ENCODE assay signal across 8 cellular contexts in genomic region chr6:158232445-158233213, GRCh38.
DNase-seq lines count a peak whose midpoint lies in the region; ATAC-seq and TF ChIP-seq lines count a peak whose summit lies in the region.

No MANE protein-coding gene starts in this region.

- DNase-seq in NCI-H2196 (lab: John Stamatoyannopoulos, UW; ENCODE audit: unreplicated experiment) (peak; percentile 13), NCI-H2196 treated with DMSO at 0.1 percent for 48 hours (lab: John Stamatoyannopoulos, UW; ENCODE audit: unreplicated experiment) (no peak), NCI-H69 (lab: John Stamatoyannopoulos, UW) (peak; percentile 95), lung microvascular endothelial cell (ENCODE audit: low read depth in 2 of 2) (peak; percentile 62 to 76)
- DNase-seq in activated CD8-positive, alpha-beta T cell treated with anti-CD3 and anti-CD28 coated beads for 36 hours: peak; percentile 53
- DNase-seq in effector memory CD4-positive, alpha-beta T cell: peak; percentile 35 to 45 (median 38)
- DNase-seq in stimulated activated CD8-positive, alpha-beta memory T cell treated with anti-CD3 and anti-CD28 coated beads, Interleukin-12 subunit alpha, Interleukin-12 subunit beta, amount 100 ng/mL, for 4 hours (ENCODE audit: low read depth): peak; percentile 19

- TF ChIP-seq CTCF in activated CD8-positive, alpha-beta T cell treated with anti-CD3 and anti-CD28 coated beads for 36 hours (IDR thresholded peaks at IDR 0.05): no peak

- no peaks in the 10 kb centered on the region for H3K9me3 Mint-ChIP-seq in activated CD8-positive, alpha-beta T cell treated with anti-CD3 and anti-CD28 coated beads for 36 hours

- peaks cover 10% of the 10 kb centered on the region for H3K4me1 ChIP-seq in effector memory CD4-positive, alpha-beta T cell (ENCODE audit: control insufficient read depth, insufficient read depth, low read length, poor library complexity, severe bottlenecking)

- ATAC-seq in HG03135 (IDR thresholded peaks at IDR 0.05; ENCODE audit: unreplicated experiment): peak; percentile 33
- ATAC-seq in activated CD8-positive, alpha-beta T cell treated with anti-CD3 and anti-CD28 coated beads for 36 hours: peak; percentile 54

- peak overlapping the region; percentile 32 for H3K27ac ChIP-seq in effector memory CD4-positive, alpha-beta T cell (ENCODE audit: insufficient read depth, low read length, poor library complexity, severe bottlenecking)

- intact Hi-C loops in activated CD8-positive, alpha-beta T cell treated with anti-CD3 and anti-CD28 coated beads for 36 hours (cut with micrococcal nuclease): no loop called here

- H3K36me3 ChIP-seq in effector memory CD4-positive, alpha-beta T cell (ENCODE audit: control insufficient read depth, insufficient read depth, low read length): no peaks in the 10 kb centered on the region

- H3K27me3 Mint-ChIP-seq in activated CD8-positive, alpha-beta T cell treated with anti-CD3 and anti-CD28 coated beads for 36 hours: no peaks in the 10 kb centered on the region

- H3K36me3 Mint-ChIP-seq in activated CD8-positive, alpha-beta T cell treated with anti-CD3 and anti-CD28 coated beads for 36 hours (ENCODE audit: low read depth): no peaks in the 10 kb centered on the region

- H3K27ac Mint-ChIP-seq in activated CD8-positive, alpha-beta T cell treated with anti-CD3 and anti-CD28 coated beads for 36 hours: peak overlapping the region; percentile 87

- no peaks in the 10 kb centered on the region for H3K9me3 ChIP-seq in effector memory CD4-positive, alpha-beta T cell (ENCODE audit: control insufficient read depth, low read length)

- H3K4me3 ChIP-seq in effector memory CD4-positive, alpha-beta T cell (ENCODE audit: insufficient read depth, low read depth, low read length, poor library complexity, severe bottlenecking): peak overlapping the region; percentile 86

- H3K27me3 ChIP-seq in effector memory CD4-positive, alpha-beta T cell (replicated peaks; ENCODE audit: control insufficient read depth, insufficient read depth, low read length, poor library complexity, severe bottlenecking): no peaks in the 10 kb centered on the region

- H3K4me1 Mint-ChIP-seq in activated CD8-positive, alpha-beta T cell treated with anti-CD3 and anti-CD28 coated beads for 36 hours (ENCODE audit: low read depth): peaks cover 30% of the 10 kb centered on the region

- H3K4me3 Mint-ChIP-seq in activated CD8-positive, alpha-beta T cell treated with anti-CD3 and anti-CD28 coated beads for 36 hours: peak overlapping the region; percentile 86

- CTCF ChIA-PET in activated CD8-positive, alpha-beta T cell treated with anti-CD3 and anti-CD28 coated beads for 36 hours (lab: Charles Lee): interaction anchor here (1.3 to 2.3 kb wide), 2 partner anchors 11 to 58 kb away, joined by 3 to 18 read pairs; no protein-coding TSS in a partner anchor

- POLR2A ChIA-PET in activated CD8-positive, alpha-beta T cell treated with anti-CD3 and anti-CD28 coated beads for 36 hours (lab: Charles Lee): interaction anchor here (0.6 to 2.8 kb wide), 5 partner anchors 10 to 167 kb away, joined by 3 to 10 read pairs (median 3); no protein-coding TSS in a partner anchor
